ENCODE assay signal across 16 cellular contexts in genomic region chr14:104709387-104710019, GRCh38. TPM values are rescaled to one million over a fixed set of nuclear protein-coding genes. Genes with fewer than 3 reads are reported as not detected.
DNase-seq lines count a peak whose midpoint lies in the region; ATAC-seq, FAIRE-seq and TF ChIP-seq lines count a peak whose summit lies in the region.
"Had no signal": no experiment of that assay in that cellular context is flagged by ENCODE, and none has a peak within 500 bp of the region (broad histone marks: within the 10 kb centered on the region; RNA-seq: fewer than 3 reads in every experiment).

No MANE protein-coding gene starts in this region.

- H3K79me1 ChIP-seq in neuronal stem cell (ENCODE audit: low read depth, low read length): peaks cover 2% of the 10 kb centered on the region

- WGBS in neuronal stem cell (ENCODE audit: extremely low coverage in 2 of 2, insufficient read length in 2 of 2, insufficient replicate concordance in 1 of 2), 2 donors: no CpG with 5 or more reads among the region's 18 CpGs

- H3K4me1 ChIP-seq in HEK293 (ENCODE audit: control insufficient read depth, insufficient read depth, low read length) (no peaks in the 10 kb centered on the region), neuronal stem cell (ENCODE audit: control insufficient read depth in 2 of 2, insufficient read depth in 1 of 2, low read depth in 1 of 2, low read length in 2 of 2) (peaks cover 3 to 11% of the 10 kb centered on the region in 2 donors)

- H2BK15ac ChIP-seq in neuronal stem cell (ENCODE audit: low read length): no peak overlapping the region

- ATAC-seq in HG02973 (IDR thresholded peaks at IDR 0.05; ENCODE audit: unreplicated experiment): no peak

- H4K8ac ChIP-seq in neuronal stem cell (ENCODE audit: low read depth, low read length): no peak overlapping the region

- peak overlapping the region; percentile 52 for H3K18ac ChIP-seq in neuronal stem cell (ENCODE audit: low read length)

- H2BK5ac ChIP-seq in neuronal stem cell (ENCODE audit: low read length): peak overlapping the region; percentile 92

- no peak for TF ChIP-seq CTCF in AG04450 (IDR thresholded peaks at IDR 0.05; ENCODE audit: low read depth, low read length)
- TF ChIP-seq CTCF in HEK293 (tag by site-specific recombination; IDR thresholded peaks at IDR 0.05): no peak
- peak; percentile 14 for TF ChIP-seq CTCF in choroid plexus epithelial cell (conservative IDR thresholded peaks at IDR 0.05; ENCODE audit: low read depth, low read length)
- TF ChIP-seq CTCF in D721Med (IDR thresholded peaks at IDR 0.05; ENCODE audit: insufficient read depth, missing control alignments): no peak

- DNase-seq in AG04450 (ENCODE audit: low read depth, low spot score) (no peak), choroid plexus epithelial cell (ENCODE audit: low read depth) (no peak), neuronal stem cell (ENCODE audit: low spot score) (no peak), GM19238 (ENCODE audit: insufficient read length, low spot score) (no peak), RKO (ENCODE audit: low spot score) (no peak), D721Med (ENCODE audit: insufficient read length, low spot score) (no peak)
- DNase-seq: BE2C, DMS79, MM.1S, NCI-H187 treated with DMSO at 0.1 percent for 48 hours, NCI-H510A had no signal

- no peak for FAIRE-seq in D721Med (lab: Jason Lieb, UNC)
- FAIRE-seq: A549 had no signal

- H3K9me3 ChIP-seq in AG04450 (ENCODE audit: control insufficient read depth, insufficient read depth, low read length): no peaks in the 10 kb centered on the region; the same call in 1 of the 2 replicates
- H3K9me3 ChIP-seq in HEK293 (ENCODE audit: control insufficient read depth, insufficient read depth, low read depth, low read length): no peaks in the 10 kb centered on the region
- peaks cover 1 to 4% of the 10 kb centered on the region in 2 donors for H3K9me3 ChIP-seq in neuronal stem cell (replicated peaks in 1 of 2; ENCODE audit: control insufficient read depth in 2 of 2, insufficient read depth in 1 of 2, low read depth in 1 of 2, low read length in 2 of 2)
- H3K9me3 ChIP-seq: A549, BE2C had no signal

- H4K91ac ChIP-seq in neuronal stem cell (ENCODE audit: low read depth, low read length, poor library complexity): no peak overlapping the region

- no peak overlapping the region for H3K14ac ChIP-seq in neuronal stem cell (ENCODE audit: low read length)

- H2AFZ ChIP-seq in neuronal stem cell (ENCODE audit: low read length): no peak overlapping the region

- H3K9ac ChIP-seq in neuronal stem cell (ENCODE audit: low read depth, low read length, poor library complexity): peak overlapping the region; percentile 72

- no peak overlapping the region for H3K4ac ChIP-seq in neuronal stem cell (ENCODE audit: low read length)

- H2AK5ac ChIP-seq in neuronal stem cell (ENCODE audit: low read depth, low read length): peak overlapping the region; percentile 92

- H3K27ac ChIP-seq in AG04450 (ENCODE audit: low read depth, low read length) (peak overlapping the region; percentile 11), HEK293 (ENCODE audit: extremely low read depth, low read depth, low read length) (no peak overlapping the region), neuronal stem cell (replicated peaks; ENCODE audit: low read length) (no peak overlapping the region)
- H3K27ac ChIP-seq: SK-N-MC had no signal

- H3K27me3 ChIP-seq in AG04450 (ENCODE audit: control insufficient read depth, insufficient read depth, low read length) (no peaks in the 10 kb centered on the region), neuronal stem cell (ENCODE audit: control insufficient read depth in 3 of 3, insufficient read depth in 3 of 3, low read depth in 1 of 3, low read length in 3 of 3) (peaks cover 0 to under 1% (median 0%) of the 10 kb centered on the region in 3 experiments)
- H3K27me3 ChIP-seq: BE2C had no signal

- H2BK120ac ChIP-seq in neuronal stem cell (ENCODE audit: low read depth, low read length): peak overlapping the region; percentile 83

- POLR2A ChIA-PET in AG04450 (lab: Yijun Ruan, JAX) (no interaction called here), HEK293 (lab: Yijun Ruan, JAX) (interaction anchor here (1.7 kb wide), 1 partner anchor 11 kb away, joined by 5 read pairs; no protein-coding TSS in a partner anchor)

- H2BK12ac ChIP-seq in neuronal stem cell (ENCODE audit: low read length): peak overlapping the region; percentile 73

- H3K4me3 ChIP-seq in AG04450 (ENCODE audit: low read depth, low read length): no peak overlapping the region
- no peak overlapping the region for H3K4me3 ChIP-seq in HEK293 (ENCODE audit: low read depth, low read length)
- no peak overlapping the region for H3K4me3 ChIP-seq in choroid plexus epithelial cell (ENCODE audit: low read depth, low read length)
- no peak overlapping the region for H3K4me3 ChIP-seq in neuronal stem cell (ENCODE audit: low read length in 2 of 2)
- H3K4me3 ChIP-seq: A549, GM12878, SK-N-MC had no signal

- no peak overlapping the region for H3K23ac ChIP-seq in neuronal stem cell (ENCODE audit: low read depth, low read length, poor library complexity)

- H3K36me3 ChIP-seq in HEK293 (ENCODE audit: control insufficient read depth in 2 of 2, insufficient read depth in 1 of 2, low read length in 2 of 2) (peaks cover 5 to 71% of the 10 kb centered on the region in 2 experiments; a peak in 2 of 3 replicates), neuronal stem cell (replicated peaks in 1 of 2; ENCODE audit: control insufficient read depth in 2 of 2, insufficient read depth in 2 of 2, low read length in 2 of 2) (peaks cover 18 to 65% of the 10 kb centered on the region in 2 donors)

- H3K4me2 ChIP-seq in neuronal stem cell (ENCODE audit: insufficient read depth, low read length, poor library complexity, severe bottlenecking): no peak overlapping the region
- H3K4me2 ChIP-seq: A549 had no signal

- CTCF ChIA-PET in AG04450 (lab: Charles Lee) (interaction anchor here (0.6 to 2.4 kb wide), 12 partner anchors 11 to 335 kb away, joined by 3 to 9 read pairs (median 4); partner anchors contain the start of gene ADSS1), HEK293 (lab: Yijun Ruan, JAX) (interaction anchor here (0.7 to 1.2 kb wide), 11 partner anchors 9 to 91 kb away, joined by 3 to 5 read pairs (median 3); no protein-coding TSS in a partner anchor)

TF ChIP-seq in HEK293, 187 proteins besides CTCF, POLR2A, EP300 and RAD21:
- TF ChIP-seq ZNF341 (tag by site-specific recombination; IDR thresholded peaks at IDR 0.05; ENCODE audit: low read depth): peak; percentile 85
- TF ChIP-seq ZNF449 (tag by site-specific recombination; IDR thresholded peaks at IDR 0.05): peak; percentile 96
- TF ChIP-seq ZNF610 (tag by site-specific recombination; IDR thresholded peaks at IDR 0.05; ENCODE audit: borderline replicate concordance): no peak

RNA-seq across cellular contexts. Expression of gene ADSS1, which starts 14.5 kb away (rescaled TPM):
- 2.8 and 4.2 TPM in 2 replicates for polyA plus RNA-seq in AG04450 (2011; rRNA removed)
- polyA minus RNA-seq in AG04450 (2011; rRNA and poly(A)+ RNA removed): 1.9 and 7.4 TPM in 2 replicates
- 23.8 TPM for polyA plus RNA-seq in neuronal stem cell (2013, experiment 1 of 2)
- 21.4 TPM for polyA plus RNA-seq in neuronal stem cell (2013, experiment 2 of 2)

RNA-seq across cellular contexts. Expression of gene INF2, which starts 20.1 kb away (rescaled TPM):
- 14.9 and 18.9 TPM in 2 replicates for polyA plus RNA-seq in AG04450 (2011; rRNA removed)
- polyA minus RNA-seq in AG04450 (2011; rRNA and poly(A)+ RNA removed): 12.1 and 16.1 TPM in 2 replicates
- polyA plus RNA-seq in neuronal stem cell (2013, experiment 1 of 2): 19.0 TPM
- polyA plus RNA-seq in neuronal stem cell (2013, experiment 2 of 2): 19.6 TPM

RNA-seq across cellular contexts. Expression of gene SIVA1, which starts 43.4 kb away (rescaled TPM):
- 49.7 and 75.3 TPM in 2 replicates for polyA plus RNA-seq in AG04450 (2011; rRNA removed)
- polyA minus RNA-seq in AG04450 (2011; rRNA and poly(A)+ RNA removed): 6.8 and 9.4 TPM in 2 replicates
- polyA plus RNA-seq in neuronal stem cell (2013, experiment 1 of 2): 109 TPM
- polyA plus RNA-seq in neuronal stem cell (2013, experiment 2 of 2): 114 TPM
